Comparison of ENCODE assay signal across 8 cellular contexts in the genomic region with DNA sequence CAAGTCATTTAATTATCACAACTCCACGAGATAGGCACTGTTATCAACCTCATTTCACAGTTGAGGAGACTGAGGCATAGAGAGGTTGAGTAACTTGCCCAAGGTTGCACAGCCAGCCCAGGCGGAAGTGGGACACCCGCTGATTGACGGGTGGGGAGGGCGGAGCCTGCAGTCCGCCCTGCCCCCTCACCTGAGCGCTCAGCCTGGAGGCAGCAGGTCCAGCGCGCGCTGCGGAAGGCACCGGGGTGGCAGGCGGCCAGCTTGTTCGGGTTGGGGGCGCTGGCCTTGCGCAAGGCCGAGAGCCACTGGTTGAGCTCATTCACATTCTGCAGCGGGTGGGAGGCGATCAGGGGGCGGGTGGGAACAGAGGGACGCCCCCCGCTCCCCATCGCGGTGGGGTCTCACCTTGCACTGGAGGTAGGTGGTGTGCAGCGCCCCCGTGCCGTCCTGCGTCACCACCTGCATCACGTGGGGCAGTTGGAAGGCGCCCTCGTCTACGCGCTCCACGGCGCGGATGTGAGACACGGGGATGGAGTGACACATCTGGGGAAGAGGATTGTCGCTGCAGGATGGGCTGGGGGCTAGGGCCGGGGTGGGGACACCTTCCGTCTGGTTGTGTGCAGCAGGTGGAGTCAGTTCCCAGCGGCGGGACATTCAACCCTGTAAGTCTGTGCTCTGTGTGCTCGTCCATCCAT. TPM values are rescaled to one million over a fixed set of nuclear protein-coding genes. Genes with fewer than 3 reads are reported as not detected.
A peak's percentile ranks its signal among the peaks of the same experiment; 100 is the strongest.
DNase-seq lines count a peak whose midpoint lies in the region; ATAC-seq, FAIRE-seq and TF ChIP-seq lines count a peak whose summit lies in the region.

No MANE protein-coding gene starts in this region.

- TF ChIP-seq EP300 in H1 (IDR thresholded peaks at IDR 0.05; ENCODE audit: borderline replicate concordance in 1 of 2, low read depth in 2 of 2, low read length in 2 of 2), result no peak

- peak overlapping the region; percentile 76 for H4K91ac ChIP-seq in H1 (replicated peaks; ENCODE audit: insufficient read length, low read length)

- H3K27ac ChIP-seq in GM23338 (ENCODE audit: low read depth) (no peak overlapping the region), H1 (ENCODE audit: low read depth, low read length) (peak overlapping the region; percentile 45; the same call in 1 of the 2 replicates)

- H3K9me3 ChIP-seq in H1 (ENCODE audit: insufficient read depth in 2 of 2, low read depth in 1 of 2, low read length in 1 of 2), result no peaks in the 10 kb centered on the region

- no peak overlapping the region for H3K14ac ChIP-seq in H1 (ENCODE audit: insufficient read length)

- H3K9me2 ChIP-seq in GM23338 (ENCODE audit: insufficient read depth), result no peaks in the 10 kb centered on the region

- TF ChIP-seq POLR2A in H1 (IDR thresholded peaks at IDR 0.05; ENCODE audit: control extremely low read depth in 1 of 2, low read depth in 2 of 2, low read length in 2 of 2), result peak in 1 of 2 experiments; percentile 65; a peak in 1 of 3 replicates

- no peak overlapping the region for H2AK5ac ChIP-seq in H1 (ENCODE audit: low read depth, low read length)

- H2AFZ ChIP-seq in GM23338 (peak overlapping the region; percentile 88), H1 (ENCODE audit: low read length) (peak overlapping the region; percentile 83; the same call in 1 of the 2 replicates)

- POLR2A ChIA-PET in H1 (lab: Charles Lee; ENCODE audit: partially characterized antibody), result interaction anchor here (1.0 to 4.4 kb wide), 6 partner anchors 11 to 82 kb away, joined by 3 to 14 read pairs (median 4); partner anchors contain the start of genes DDX54 and RITA1
- POLR2A ChIA-PET in GM10248 (lab: Yijun Ruan, JAX), result no interaction called here

- H3K79me2 ChIP-seq in GM23338 (replicated peaks; ENCODE audit: insufficient read depth) (no peaks in the 10 kb centered on the region), H1 (ENCODE audit: control insufficient read depth in 1 of 2, insufficient read depth in 2 of 2, low read length in 2 of 2) (no peaks in the 10 kb centered on the region)

- CTCF ChIA-PET in H1 (lab: Charles Lee; ENCODE audit: partially characterized antibody) (interaction anchor here (0.6 to 2.3 kb wide), 16 partner anchors 9 to 201 kb away, joined by 3 to 11 read pairs (median 4); no protein-coding TSS in a partner anchor), GM10248 (lab: Yijun Ruan, JAX) (interaction anchor here (0.6 to 1.5 kb wide), 9 partner anchors 12 to 111 kb away, joined by 3 to 7 read pairs (median 3); no protein-coding TSS in a partner anchor)

- H4K20me1 ChIP-seq in GM23338 (replicated peaks; ENCODE audit: insufficient read depth), result no peaks in the 10 kb centered on the region
- no peaks in the 10 kb centered on the region for H4K20me1 ChIP-seq in H1 (replicated peaks in 1 of 2; ENCODE audit: control insufficient read depth in 1 of 2, insufficient read depth in 2 of 2, low read length in 2 of 2)

- no peaks in the 10 kb centered on the region for H3K36me3 ChIP-seq in GM23338 (ENCODE audit: insufficient read depth)
- no peaks in the 10 kb centered on the region for H3K36me3 ChIP-seq in H1 (ENCODE audit: control insufficient read depth in 2 of 4, insufficient read depth in 4 of 4, low read length in 3 of 4)

- H3K27me3 Mint-ChIP-seq in GM23338 (ENCODE audit: insufficient read depth, low read depth, poor library complexity), result peaks cover 10% of the 10 kb centered on the region

- TF ChIP-seq CTCF in GM23338 (conservative IDR thresholded peaks at IDR 0.05; ENCODE audit: low read depth in 2 of 2), result peak in 1 of 2 experiments; percentile 45; a peak in 3 of 4 replicates
- TF ChIP-seq CTCF in H1 (IDR thresholded peaks at IDR 0.05; ENCODE audit: control extremely low read depth in 1 of 3, insufficient read depth in 1 of 3, low read depth in 1 of 3, low read length in 3 of 3), result peak; percentile 13 to 36 (median 26)
- TF ChIP-seq CTCF in GM10248 (IDR thresholded peaks at IDR 0.05; ENCODE audit: control extremely low read depth, extremely low read depth, low read depth, missing control alignments), result no peak

- H4K5ac ChIP-seq in H1 (ENCODE audit: insufficient read length, low read depth, low read length), result peak overlapping the region; percentile 32

- no peak overlapping the region for H3K23ac ChIP-seq in H1 (ENCODE audit: insufficient read length)

- H2BK120ac ChIP-seq in H1 (replicated peaks; ENCODE audit: low read depth, low read length), result no peak overlapping the region

- FAIRE-seq in H1 (lab: Jason Lieb, UNC), result peak; percentile 86

- H3K4me2 ChIP-seq in GM23338 (peak overlapping the region; percentile 86), H1 (ENCODE audit: insufficient read depth in 1 of 2, low read depth in 2 of 2, low read length in 2 of 2) (peak overlapping the region; percentile 53 to 89)

- H3K4me1 Mint-ChIP-seq in GM23338, result no peaks in the 10 kb centered on the region; the same call in 2 of the 3 replicates

- H2BK12ac ChIP-seq in H1 (ENCODE audit: low read depth, low read length), result no peak overlapping the region; the same call in 1 of the 2 replicates

- peak overlapping the region; percentile 72; the same call in 1 of the 2 replicates for H4K8ac ChIP-seq in H1 (ENCODE audit: extremely low read depth, insufficient read depth, low read length)

- no peak overlapping the region; the same call in 1 of the 2 replicates for H3K27ac Mint-ChIP-seq in GM23338

- H3K4me3 Mint-ChIP-seq in GM23338, result peak overlapping the region; percentile 78

- no peaks in the 10 kb centered on the region for H3K27me3 ChIP-seq in GM23338 (ENCODE audit: insufficient read depth)
- 0 out of 7 replicates have a peak, but pooled peaks cover 0 to 2% (median 0%) of the 10 kb centered on the region in 4 experiments for H3K27me3 ChIP-seq in H1 (replicated peaks in 1 of 4; ENCODE audit: control insufficient read depth in 3 of 4, extremely low read depth in 1 of 4, insufficient read depth in 3 of 4, low read length in 3 of 4)

- H3K4me1 ChIP-seq in GM23338 (ENCODE audit: insufficient read depth) (no peaks in the 10 kb centered on the region), H1 (replicated peaks in 1 of 4; ENCODE audit: control insufficient read depth in 3 of 4, insufficient read depth in 4 of 4, low read length in 3 of 4) (peaks cover 0 to 3% (median 1%) of the 10 kb centered on the region in 4 experiments; a peak in 2 of 7 replicates)

- H3K23me2 ChIP-seq in H1 (ENCODE audit: low read depth, low read length), result peaks cover 2% of the 10 kb centered on the region; the same call in 1 of the 2 replicates

- H3K56ac ChIP-seq in H1 (replicated peaks; ENCODE audit: insufficient read length, low read depth, low read length), result no peak overlapping the region

- H3K79me1 ChIP-seq in H1 (ENCODE audit: low read depth, low read length), result no peaks in the 10 kb centered on the region

- DNase-seq in GM23338 (ENCODE audit: low spot score) (peak; percentile 89), H1 (ENCODE audit: low read depth in 1 of 2, low spot score in 2 of 2) (peak; percentile 70 to 89), D341Med (ENCODE audit: low spot score) (no peak), DMS114 treated with DMSO at 0.1 percent for 48 hours (lab: John Stamatoyannopoulos, UW; ENCODE audit: unreplicated experiment) (no peak), GM10248 (ENCODE audit: extremely low spot score) (no peak)
- DNase-seq in activated CD4-positive, alpha-beta T cell treated with anti-CD3 and anti-CD28 coated beads, Interleukin-2, amount 50 U/mL, for 1 hour, result peak; percentile 61
- DNase-seq in stimulated activated CD4-positive, alpha-beta T cell treated with anti-CD3 and anti-CD28 coated beads, Interleukin-2, amount 100 ng/mL, for 24 hours, result peak; percentile 65 to 75

- ATAC-seq in GM23338 (peak; percentile 95), GM21360 (IDR thresholded peaks at IDR 0.05; ENCODE audit: unreplicated experiment) (no peak)

- H2BK15ac ChIP-seq in H1 (ENCODE audit: low read length), result peak overlapping the region; percentile 88; the same call in 1 of the 2 replicates

- H2BK20ac ChIP-seq in H1 (ENCODE audit: low read length), result no peak overlapping the region

- H3K36me3 Mint-ChIP-seq in GM23338 (ENCODE audit: low read depth), result peaks cover 3% of the 10 kb centered on the region; the same call in 1 of the 3 replicates

- H3K9ac ChIP-seq in H1 (replicated peaks in 1 of 4; ENCODE audit: extremely low read depth in 1 of 4, low read depth in 3 of 4, low read length in 3 of 4), result peak overlapping the region in 2 of 4 experiments; percentile 56 to 59; a peak in 4 of 7 replicates

- H3K18ac ChIP-seq in H1 (ENCODE audit: extremely low read depth, low read length), result peak overlapping the region; percentile 68

- H2BK5ac ChIP-seq in H1 (ENCODE audit: low read depth, low read length), result 0 out of 2 replicates have a peak overlapping the region, but pooled peaks have one; percentile 66

- H3F3A ChIP-seq in GM23338 (replicated peaks; ENCODE audit: low read depth), result no peaks in the 10 kb centered on the region

- 0 out of 4 replicates have a peak, but pooled peaks of 1 of the 2 experiments have one; percentile 7 for TF ChIP-seq RAD21 in H1 (IDR thresholded peaks at IDR 0.05 in 1 of 2, conservative IDR thresholded peaks at IDR 0.05 in 1 of 2; ENCODE audit: low read depth in 2 of 2, low read length in 2 of 2)

- no peaks in the 10 kb centered on the region for H3K9me3 Mint-ChIP-seq in GM23338

- H3K4me3 ChIP-seq in GM23338, result peak overlapping the region; percentile 71
- peak overlapping the region; percentile 35 to 65 (median 46) for H3K4me3 ChIP-seq in H1 (ENCODE audit: extremely low read depth in 1 of 4, insufficient read depth in 2 of 4, low read depth in 3 of 4, low read length in 4 of 4)

- 8% methylated on average over 34 of the region's 43 CpGs; no CpG with 5 or more reads in 1 of the 2 experiments for WGBS in H1 (ENCODE audit: extremely low coverage in 1 of 2, insufficient coverage in 1 of 2, insufficient read length in 1 of 2, insufficient replicate concordance in 2 of 2, low coverage in 1 of 2, low lambda C conversion rate in 2 of 2, missing lambda C conversion rate in 1 of 2), 2 experiments

- H3K4ac ChIP-seq in H1 (replicated peaks; ENCODE audit: insufficient read length, low read depth, low read length), result no peak overlapping the region

RNA-seq across cellular contexts. Expression of gene RASAL1, which starts 31.7 kb away (rescaled TPM):
- total RNA-seq in GM23338 (2014; rRNA removed; shearing (Covaris generic)), result 5.4 and 8.2 TPM in 2 replicates
- polyA plus RNA-seq in GM23338 (2016; fragmentation: Nextera tagmentation; extraction: Ambion mirVana), result 2.6 and 2.7 TPM in 2 replicates
- total RNA-seq in H1 (2021; fragmentation: NEBNext Ultra II Directional; extraction: Animal tissue kit (Norgen Biotek cat#: 25700)), result 5.0 and 6.4 TPM in 2 replicates
- polyA plus RNA-seq in H1 (2011; rRNA removed), result 3.7 and 5.9 TPM in 2 replicates
- 5.3 TPM for polyA plus RNA-seq in H1 (2011; cell fraction: cytosol; rRNA removed)
- 11.4 TPM for polyA plus RNA-seq in H1 (2011; cell fraction: nucleus; rRNA removed)
- 2.7 to 5.6 TPM (median 4.5 TPM) in 4 replicates for polyA plus RNA-seq in H1 (2012, experiment 1 of 2)
- 3.6 TPM for polyA plus RNA-seq in H1 (2012, experiment 2 of 2)
- 2.6 TPM for polyA plus RNA-seq in H1 (2013, experiment 1 of 2)
- polyA plus RNA-seq in H1 (2013, experiment 2 of 2), result 2.9 TPM
- 2.3 and 3.4 TPM in 2 replicates for polyA minus RNA-seq in H1 (2011; rRNA and poly(A)+ RNA removed)
- 2.6 TPM for polyA minus RNA-seq in H1 (2011; cell fraction: cytosol; rRNA and poly(A)+ RNA removed)
- polyA minus RNA-seq in H1 (2011; cell fraction: nucleus; rRNA and poly(A)+ RNA removed), result 6.4 TPM

RNA-seq across cellular contexts. Expression of gene CFAP73, which starts 45.6 kb away (rescaled TPM):
- total RNA-seq in GM23338 (2014; rRNA removed; shearing (Covaris generic)), result 0.59 TPM in 1 of 2 replicates, not detected in the other
- polyA plus RNA-seq in GM23338 (2016; fragmentation: Nextera tagmentation; extraction: Ambion mirVana), result 0.50 and 0.54 TPM in 2 replicates
- total RNA-seq in H1 (2021; fragmentation: NEBNext Ultra II Directional; extraction: Animal tissue kit (Norgen Biotek cat#: 25700)), result 0.56 TPM in 1 of 2 replicates, not detected in the other
- polyA plus RNA-seq in H1 (2011; rRNA removed), result 0.45 and 0.80 TPM in 2 replicates
- 0.92 TPM for polyA plus RNA-seq in H1 (2011; cell fraction: cytosol; rRNA removed)
- 1.3 TPM for polyA plus RNA-seq in H1 (2011; cell fraction: nucleus; rRNA removed)
- 0.27 to 0.42 TPM (median 0.36 TPM) in 4 replicates for polyA plus RNA-seq in H1 (2012, experiment 1 of 2)
- 0.22 TPM for polyA plus RNA-seq in H1 (2012, experiment 2 of 2)
- 0.14 TPM for polyA plus RNA-seq in H1 (2013, experiment 1 of 2)
- 0.26 TPM for polyA plus RNA-seq in H1 (2013, experiment 2 of 2)
- polyA minus RNA-seq in H1 (2011; rRNA and poly(A)+ RNA removed), result not detected in 2 replicates
- not detected for polyA minus RNA-seq in H1 (2011; cell fraction: cytosol; rRNA and poly(A)+ RNA removed)
- 0.90 TPM for polyA minus RNA-seq in H1 (2011; cell fraction: nucleus; rRNA and poly(A)+ RNA removed)

RNA-seq across cellular contexts. Expression of gene DTX1, which starts 47.4 kb away (rescaled TPM):
- total RNA-seq in GM23338 (2014; rRNA removed; shearing (Covaris generic)), result 4.7 and 9.0 TPM in 2 replicates
- polyA plus RNA-seq in GM23338 (2016; fragmentation: Nextera tagmentation; extraction: Ambion mirVana) (1.6 and 1.8 TPM in 2 replicates), H1 (2011; rRNA removed) (4.7 and 7.0 TPM in 2 replicates)
- total RNA-seq in H1 (2021; fragmentation: NEBNext Ultra II Directional; extraction: Animal tissue kit (Norgen Biotek cat#: 25700)), result 6.9 and 8.6 TPM in 2 replicates
- polyA plus RNA-seq in H1 (2011; cell fraction: cytosol; rRNA removed), result 5.3 TPM
- polyA plus RNA-seq in H1 (2011; cell fraction: nucleus; rRNA removed), result 7.4 TPM
- polyA plus RNA-seq in H1 (2012, experiment 1 of 2), result 4.1 to 7.7 TPM (median 6.1 TPM) in 4 replicates
- polyA plus RNA-seq in H1 (2012, experiment 2 of 2), result 6.5 TPM
- 4.9 TPM for polyA plus RNA-seq in H1 (2013, experiment 1 of 2)
- 4.6 TPM for polyA plus RNA-seq in H1 (2013, experiment 2 of 2)
- polyA minus RNA-seq in H1 (2011; rRNA and poly(A)+ RNA removed), result 3.0 and 3.6 TPM in 2 replicates
- polyA minus RNA-seq in H1 (2011; cell fraction: cytosol; rRNA and poly(A)+ RNA removed), result 5.7 TPM
- polyA minus RNA-seq in H1 (2011; cell fraction: nucleus; rRNA and poly(A)+ RNA removed), result 3.8 TPM

Comparison
In these comparisons a context has a peak if more than half of its experiments do, and no peak if none do; other contexts are left out.
1. DNase-seq: peak in GM23338 (single experiment), activated CD4-positive, alpha-beta T cell treated with anti-CD3 and anti-CD28 coated beads, Interleukin-2, amount 50 U/mL, for 1 hour (single experiment), H1 (2 of 2) and stimulated activated CD4-positive, alpha-beta T cell treated with anti-CD3 and anti-CD28 coated beads, Interleukin-2, amount 100 ng/mL, for 24 hours (2 of 2); none in D341Med (single experiment), DMS114 treated with DMSO at 0.1 percent for 48 hours (single experiment) and GM10248 (single experiment).